Comparison of ENCODE assay signal across 1 cellular context in genomic region chr17:9644910-9645751, GRCh38.
TF ChIP-seq lines count a peak whose summit lies in the region.

USP43 (plus strand) TSS chr17:9645517; CDS start chr17:9645633, 116 bp downstream.

TF ChIP-seq in HEK293, 187 proteins besides CTCF, POLR2A, EP300 and RAD21 (continued from another document):
- no peak for TF ChIP-seq PRDM6 (tag by site-specific recombination; IDR thresholded peaks at IDR 0.05)
